ENCODE assay signal across 1 cellular context in the genomic region with DNA sequence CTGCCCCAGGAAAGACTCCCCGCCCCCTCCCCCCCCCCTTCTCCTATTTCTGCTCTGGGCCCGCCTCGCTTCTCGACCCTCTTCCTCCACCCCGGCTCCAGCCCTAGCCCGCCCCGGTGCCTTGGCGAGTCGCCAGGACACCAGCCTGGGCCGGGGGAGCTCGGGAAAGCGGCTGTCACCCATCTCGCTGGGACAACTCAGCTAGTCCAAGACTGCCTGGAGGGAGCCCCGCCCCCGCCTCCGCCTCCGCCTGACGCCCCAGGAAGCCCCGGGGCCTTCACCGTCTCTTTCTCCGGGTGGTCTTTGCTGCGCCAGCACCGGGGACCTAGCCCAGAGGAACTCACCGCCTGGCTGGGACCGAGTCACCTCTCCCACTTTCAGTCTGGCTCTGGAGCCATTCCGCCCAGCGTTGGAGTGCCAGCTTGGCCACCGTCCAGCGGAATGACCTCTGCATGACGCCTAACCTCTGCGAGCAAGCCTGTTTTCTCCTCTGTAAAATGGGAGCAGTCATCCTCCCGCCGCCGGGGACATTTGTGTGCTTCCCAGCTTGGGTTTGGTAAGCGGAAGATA.
TF ChIP-seq lines count a peak whose summit lies in the region.

No MANE protein-coding gene starts in this region.

TF ChIP-seq in K562, 482 proteins besides CTCF, POLR2A, EP300 and RAD21 (continued from another document):
- TF ChIP-seq CREM (IDR thresholded peaks at IDR 0.05; ENCODE audit: low read depth), result peak; percentile 48; the same call in 1 of the 2 replicates
